24 cellular contexts compared by ENCODE assay signal in genomic region chr9:114119242-114120191, GRCh38. TPM values are rescaled to one million over a fixed set of nuclear protein-coding genes. Genes with fewer than 3 reads are reported as not detected.
"Had no signal": no experiment of that assay in that cellular context is flagged by ENCODE, and none has a peak within 500 bp of the region (broad histone marks: within the 10 kb centered on the region; RNA-seq: fewer than 3 reads in every experiment).

No MANE protein-coding gene starts in this region.

- H3K4me1 ChIP-seq: parathyroid adenoma had no signal

- H3K27me3 ChIP-seq: testis, upper lobe of left lung had no signal

- H3K27ac Mint-ChIP-seq: activated CD8-positive, alpha-beta T cell treated with anti-CD3 and anti-CD28 coated beads, Interleukin-2, amount 10 ng/mL, durations not matched to agents 7 days and 5 days; activated naive CD4-positive, alpha-beta T cell treated with anti-CD3 and anti-CD28 coated beads, Interleukin-2, amount 50 U/mL, for 72 hours; activated T-helper 1 cell treated with anti-CD3 and anti-CD28 coated beads, Interleukin-12 subunit alpha, Interleukin-12 subunit beta, Interleukin-2, Interleukin-4 antibody, amounts not matched to agents 30 ng/mL and 10 ng/mL and 1 ng/mL, durations not matched to agents 14 hours and 24 hours and 36 hours; immature natural killer cell; stimulated activated memory B cell treated with anti-CD40 and anti-IgM and Interleukin-4, amounts not matched to agents 10 μg/mL and 1 μg/mL and 100 μg/mL, for 72 hours; T-helper 2 cell treated with Interferon-gamma antibody and Interleukin-4, amounts not matched to agents 5 μg/mL and 100 μg/mL, for 36 hours had no signal

- H3K36me3 Mint-ChIP-seq: activated naive CD4-positive, alpha-beta T cell treated with anti-CD3 and anti-CD28 coated beads, Interleukin-2, amount 50 U/mL, for 72 hours; immature natural killer cell; stimulated activated memory B cell treated with anti-CD40 and anti-IgM and Interleukin-4, amounts not matched to agents 10 μg/mL and 1 μg/mL and 100 μg/mL, for 72 hours had no signal

- H3K27ac ChIP-seq: brain microvascular endothelial cell, foreskin keratinocyte, neutrophil, parathyroid adenoma, WERI-Rb-1 had no signal

- H3K9me3 ChIP-seq: neutrophil, testis, upper lobe of left lung had no signal

- H3K4me1 Mint-ChIP-seq: immature natural killer cell; stimulated activated memory B cell treated with anti-CD40 and anti-IgM and Interleukin-4, amounts not matched to agents 10 μg/mL and 1 μg/mL and 100 μg/mL, for 72 hours had no signal

- H3K79me2 ChIP-seq: parathyroid adenoma had no signal

- H3K36me3 ChIP-seq: brain microvascular endothelial cell, neutrophil, upper lobe of left lung, WERI-Rb-1 had no signal

- H2AFZ ChIP-seq: parathyroid adenoma had no signal

- DNase-seq: activated CD4-positive, alpha-beta T cell treated with anti-CD3 and anti-CD28 coated beads for 1 hour; activated CD4-positive, alpha-beta T cell treated with anti-CD3 and anti-CD28 coated beads, Interleukin-2, amount 50 U/mL, for 1 hour; activated CD8-positive, alpha-beta T cell treated with anti-CD3 and anti-CD28 coated beads, Interleukin-2, amount 10 ng/mL, durations not matched to agents 7 days and 5 days; aorta; brain microvascular endothelial cell; central memory CD4-positive, alpha-beta T cell; dermis blood vessel endothelial cell; effector CD8-positive, alpha-beta T cell; foreskin keratinocyte; immature natural killer cell; stimulated activated CD4-positive, alpha-beta T cell treated with anti-CD3 and anti-CD28 coated beads, Interleukin-15, amount 100 ng/mL, for 24 hours; upper lobe of left lung; WERI-Rb-1 had no signal

- H3K4me3 Mint-ChIP-seq: activated CD8-positive, alpha-beta T cell treated with anti-CD3 and anti-CD28 coated beads, Interleukin-2, amount 10 ng/mL, durations not matched to agents 7 days and 5 days; activated T-helper 1 cell treated with anti-CD3 and anti-CD28 coated beads, Interleukin-12 subunit alpha, Interleukin-12 subunit beta, Interleukin-2, Interleukin-4 antibody, amounts not matched to agents 30 ng/mL and 10 ng/mL and 1 ng/mL, durations not matched to agents 14 hours and 24 hours and 36 hours; immature natural killer cell; nephron; stimulated activated memory B cell treated with anti-CD40 and anti-IgM and Interleukin-4, amounts not matched to agents 10 μg/mL and 1 μg/mL and 100 μg/mL, for 72 hours; T-helper 2 cell treated with Interferon-gamma antibody and Interleukin-4, amounts not matched to agents 5 μg/mL and 100 μg/mL, for 36 hours had no signal

- H3K4me3 ChIP-seq: testis, upper lobe of left lung had no signal

- H3K9ac ChIP-seq: parathyroid adenoma had no signal

- H3K9me3 Mint-ChIP-seq: activated naive CD4-positive, alpha-beta T cell treated with anti-CD3 and anti-CD28 coated beads, Interleukin-2, amount 50 U/mL, for 72 hours; activated T-helper 1 cell treated with anti-CD3 and anti-CD28 coated beads, Interleukin-12 subunit alpha, Interleukin-12 subunit beta, Interleukin-2, Interleukin-4 antibody, amounts not matched to agents 30 ng/mL and 10 ng/mL and 1 ng/mL, durations not matched to agents 14 hours and 24 hours and 36 hours; immature natural killer cell; nephron; T-helper 2 cell treated with Interferon-gamma antibody and Interleukin-4, amounts not matched to agents 5 μg/mL and 100 μg/mL, for 36 hours had no signal

RNA-seq across cellular contexts. Expression of gene KIF12, which starts 20.4 kb away (rescaled TPM):
- total RNA-seq: activated CD8-positive, alpha-beta T cell treated with anti-CD3 and anti-CD28 coated beads, Interleukin-2, amount 10 ng/mL, durations not matched to agents 7 days and 5 days; activated naive CD4-positive, alpha-beta T cell treated with anti-CD3 and anti-CD28 coated beads, Interleukin-2, amount 50 U/mL, for 72 hours; activated T-helper 1 cell treated with anti-CD3 and anti-CD28 coated beads, Interleukin-12 subunit alpha, Interleukin-12 subunit beta, Interleukin-2, Interleukin-4 antibody, amounts not matched to agents 30 ng/mL and 10 ng/mL and 1 ng/mL, durations not matched to agents 14 hours and 24 hours and 36 hours; aorta; mononuclear cell; myocyte had no signal
- polyA plus RNA-seq: immature natural killer cell had no signal

RNA-seq across cellular contexts. Expression of gene COL27A1, which starts 35.8 kb away (rescaled TPM):
- polyA plus RNA-seq: immature natural killer cell had no signal

RNA-seq across cellular contexts. Expression of gene AMBP, which starts 41.4 kb away (rescaled TPM):
- total RNA-seq: activated CD8-positive, alpha-beta T cell treated with anti-CD3 and anti-CD28 coated beads, Interleukin-2, amount 10 ng/mL, durations not matched to agents 7 days and 5 days; activated naive CD4-positive, alpha-beta T cell treated with anti-CD3 and anti-CD28 coated beads, Interleukin-2, amount 50 U/mL, for 72 hours; activated T-helper 1 cell treated with anti-CD3 and anti-CD28 coated beads, Interleukin-12 subunit alpha, Interleukin-12 subunit beta, Interleukin-2, Interleukin-4 antibody, amounts not matched to agents 30 ng/mL and 10 ng/mL and 1 ng/mL, durations not matched to agents 14 hours and 24 hours and 36 hours; aorta; foreskin keratinocyte; mononuclear cell; sciatic nerve had no signal
- polyA plus RNA-seq: foreskin keratinocyte, immature natural killer cell had no signal
